In genomic region chr2:233202531-233202944, GRCh38 we compare ENCODE assay signal across 12 cellular contexts. TPM values are rescaled to one million over a fixed set of nuclear protein-coding genes. Genes with fewer than 3 reads are reported as not detected.
DNase-seq lines count a peak whose midpoint lies in the region; ATAC-seq and TF ChIP-seq lines count a peak whose summit lies in the region.
"Had no signal": no experiment of that assay in that cellular context is flagged by ENCODE, and none has a peak within 500 bp of the region (broad histone marks: within the 10 kb centered on the region; RNA-seq: fewer than 3 reads in every experiment).

No MANE protein-coding gene starts in this region.

- no peak for TF ChIP-seq POLR2A in heart left ventricle (IDR thresholded peaks at IDR 0.05)

- 62 to 72% (median 69%) methylated on average over 4 to 5 of the region's 5 CpGs for WGBS in heart left ventricle, 4 donors

- H3K4me3 Mint-ChIP-seq in effector memory CD8-positive, alpha-beta T cell, result no peak overlapping the region

- H3K4me1 ChIP-seq in heart left ventricle (peaks cover 0 to 35% (median 0%) of the 10 kb centered on the region in 12 donors), right atrium auricular region (no peaks in the 10 kb centered on the region)

- H3K4me1 Mint-ChIP-seq in effector memory CD8-positive, alpha-beta T cell (ENCODE audit: low read depth in 2 of 2), result peaks cover 4 to 9% of the 10 kb centered on the region in 2 donors

- intact Hi-C loops in heart left ventricle (cut with DNase I), result no loop called here
- intact Hi-C loops in posterior vena cava (cut with DNase I), result no loop called here

- TF ChIP-seq CTCF in heart left ventricle (IDR thresholded peaks at IDR 0.05), result no peak
- no peak for TF ChIP-seq CTCF in right atrium auricular region (IDR thresholded peaks at IDR 0.05)
- no peak for TF ChIP-seq CTCF in HL-60 (IDR thresholded peaks at IDR 0.05; ENCODE audit: insufficient read depth, low read length)

- no peaks in the 10 kb centered on the region for H3K27me3 ChIP-seq in heart left ventricle
- no peaks in the 10 kb centered on the region for H3K27me3 ChIP-seq in right atrium auricular region
- no peaks in the 10 kb centered on the region for H3K27me3 ChIP-seq in HL-60 (ENCODE audit: insufficient read depth, poor library complexity, severe bottlenecking)

- no peaks in the 10 kb centered on the region for H3K9me3 Mint-ChIP-seq in effector memory CD8-positive, alpha-beta T cell

- H3K4me3 ChIP-seq in heart left ventricle (no peak overlapping the region), right atrium auricular region (no peak overlapping the region), HL-60 (replicated peaks; ENCODE audit: insufficient read depth, low read length) (no peak overlapping the region)

- H3K9me3 ChIP-seq in heart left ventricle, result peaks cover 0 to 17% (median 2%) of the 10 kb centered on the region in 12 donors
- H3K9me3 ChIP-seq in right atrium auricular region, result peaks cover 6 to 13% of the 10 kb centered on the region in 2 donors

- peaks cover 88% of the 10 kb centered on the region for H3K36me3 Mint-ChIP-seq in effector memory CD8-positive, alpha-beta T cell (ENCODE audit: insufficient read depth)

- ATAC-seq in heart left ventricle, result peak in 3 of 4 donors; percentile 22 to 41 (median 36)
- ATAC-seq in effector memory CD8-positive, alpha-beta T cell (replicated peaks), result peak; percentile 8
- no peak for ATAC-seq in GM18502 (IDR thresholded peaks at IDR 0.05; ENCODE audit: poor library complexity, unreplicated experiment)

- H3K27ac ChIP-seq in heart left ventricle (peak overlapping the region in 1 of 12 donors; percentile 55), right atrium auricular region (no peak overlapping the region), HL-60 (replicated peaks) (no peak overlapping the region)

- peak overlapping the region; percentile 74 to 90 for H3K27ac Mint-ChIP-seq in effector memory CD8-positive, alpha-beta T cell

- no peaks in the 10 kb centered on the region for H3K27me3 Mint-ChIP-seq in effector memory CD8-positive, alpha-beta T cell

- DNase-seq in heart left ventricle (no peak), right atrium auricular region (ENCODE audit: low spot score) (no peak), HL-60 (ENCODE audit: low read depth in 1 of 2, low spot score in 1 of 2) (peak; percentile 28 to 66), posterior vena cava (ENCODE audit: low spot score) (no peak), NCI-H187 treated with DMSO at 0.1 percent for 48 hours (lab: John Stamatoyannopoulos, UW) (no peak)
- DNase-seq in effector memory CD8-positive, alpha-beta T cell, result no peak
- no peak for DNase-seq in activated T-cell treated with anti-CD3 and anti-CD28 coated beads, Interleukin-2, amount 50 U/mL, for 48 hours
- DNase-seq: DMS53, midbrain, NCI-H1092 treated with DMSO at 0.1 percent for 48 hours, SHP77 had no signal

- H3K36me3 ChIP-seq in heart left ventricle (peaks cover 0 to 67% (median 6%) of the 10 kb centered on the region in 9 donors), right atrium auricular region (no peaks in the 10 kb centered on the region)

RNA-seq across cellular contexts. Expression of gene ATG16L1, which starts 48.9 kb away (rescaled TPM):
- total RNA-seq in heart left ventricle, result 10 to 100 TPM; 13.7 to 22.2 (median 15.8) TPM
- polyA plus RNA-seq in heart left ventricle, result 10 to 100 TPM in 1 of 2 donors, 1 to 10 TPM in 1; 7.0 to 26.7 TPM
- 10 to 100 TPM; 12.8 to 16.7 TPM for total RNA-seq in right atrium auricular region
- total RNA-seq in posterior vena cava, result 10 to 100 TPM; 19.9 to 22.8 TPM

Comparison
In these comparisons a context has a peak if more than half of its experiments do, and no peak if none do; other contexts are left out.
1. DNase-seq: peak in HL-60 (2 of 2); none in heart left ventricle (0 of 5), right atrium auricular region (single experiment), effector memory CD8-positive, alpha-beta T cell (0 of 3), posterior vena cava (single experiment), NCI-H187 treated with DMSO at 0.1 percent for 48 hours (single experiment) and activated T-cell treated with anti-CD3 and anti-CD28 coated beads, Interleukin-2, amount 50 U/mL, for 48 hours (0 of 2).